ENCODE assay signal across 8 cellular contexts in the genomic region with DNA sequence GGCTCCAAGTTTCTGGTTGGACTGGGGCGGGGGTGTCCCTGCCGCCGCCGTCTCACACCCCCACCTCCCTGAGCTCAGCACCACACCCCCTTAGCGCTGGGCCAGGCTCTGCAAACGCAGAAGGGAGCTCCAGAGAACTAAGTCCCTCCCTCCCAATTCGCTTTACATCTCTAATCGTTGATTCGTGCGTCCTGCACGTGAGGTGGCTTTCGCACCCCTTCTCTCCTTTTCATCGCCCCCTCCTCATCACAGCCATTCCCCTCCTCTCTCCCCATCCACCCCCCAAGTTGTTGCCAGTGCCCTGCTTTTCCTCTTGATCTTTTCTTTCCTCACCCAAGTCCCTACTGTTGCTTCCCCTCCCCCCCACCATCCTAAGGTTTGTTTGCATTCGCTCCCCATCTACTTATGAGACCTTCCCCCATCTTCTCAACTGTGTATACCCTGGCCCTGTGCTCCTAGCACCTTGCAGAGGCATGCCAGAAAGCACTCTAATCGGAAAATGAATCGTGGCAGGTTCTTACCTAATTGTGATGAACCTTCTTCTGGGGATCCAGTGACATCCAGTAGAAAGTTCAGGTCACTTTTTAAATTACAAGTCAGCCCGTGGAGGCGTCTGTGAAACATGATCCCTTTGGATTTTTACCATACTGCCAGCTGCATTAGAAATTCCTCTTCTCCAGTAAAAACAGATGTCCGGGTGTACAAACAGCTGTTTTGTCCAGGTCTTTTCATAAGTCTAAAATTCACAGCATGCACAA. TPM values are rescaled to one million over a fixed set of nuclear protein-coding genes. Genes with fewer than 3 reads are reported as not detected.
DNase-seq lines count a peak whose midpoint lies in the region; ATAC-seq and TF ChIP-seq lines count a peak whose summit lies in the region.

No MANE protein-coding gene starts in this region.

- peaks cover 54% of the 10 kb centered on the region for H3K4me1 Mint-ChIP-seq in stimulated activated naive CD8-positive, alpha-beta T cell treated with anti-CD3 and anti-CD28 coated beads, Interleukin-15, amount 100 ng/mL, for 72 hours

- H3K4me1 ChIP-seq in GM23248 (ENCODE audit: insufficient read depth), result peaks cover 8% of the 10 kb centered on the region; the same call in 1 of the 2 replicates

- H3K27me3 ChIP-seq in AG04450 (ENCODE audit: control insufficient read depth, insufficient read depth, low read length) (peaks cover 2% of the 10 kb centered on the region), GM23248 (replicated peaks; ENCODE audit: insufficient read depth) (0 out of 2 replicates have a peak, but pooled peaks cover 5% of the 10 kb centered on the region)

- TF ChIP-seq CTCF in AG04450 (IDR thresholded peaks at IDR 0.05; ENCODE audit: low read depth, low read length) (no peak), astrocyte of the cerebellum (IDR thresholded peaks at IDR 0.05; ENCODE audit: low read depth, low read length, missing control alignments) (no peak), GM10248 (IDR thresholded peaks at IDR 0.05; ENCODE audit: control extremely low read depth, extremely low read depth, low read depth, missing control alignments) (no peak)

- H3K9me3 Mint-ChIP-seq in stimulated activated naive CD8-positive, alpha-beta T cell treated with anti-CD3 and anti-CD28 coated beads, Interleukin-15, amount 100 ng/mL, for 72 hours, result no peaks in the 10 kb centered on the region

- no peaks in the 10 kb centered on the region for H3K36me3 ChIP-seq in GM23248 (ENCODE audit: low read depth)

- peak overlapping the region; percentile 92 for H3K9ac ChIP-seq in GM23248

- peak overlapping the region; percentile 74 for H3K4me3 ChIP-seq in AG04450 (ENCODE audit: low read depth, low read length)
- H3K4me3 ChIP-seq in GM23248, result peak overlapping the region; percentile 81
- H3K4me3 ChIP-seq in astrocyte of the cerebellum (ENCODE audit: low read depth, low read length), result peak overlapping the region; percentile 76

- H3K4me3 Mint-ChIP-seq in stimulated activated naive CD8-positive, alpha-beta T cell treated with anti-CD3 and anti-CD28 coated beads, Interleukin-15, amount 100 ng/mL, for 72 hours, result peak overlapping the region; percentile 81 to 96

- in situ Hi-C loops in GM23248 (cut with MboI), result no loop called here
- in situ Hi-C loops in astrocyte of the cerebellum (cut with HindIII; ENCODE audit: low sequenced_read_pairs), result loop anchor here (5.0 kb wide), 1 partner anchor 90 kb away; no protein-coding TSS in a partner anchor

- peaks cover 36% of the 10 kb centered on the region for H3F3A ChIP-seq in GM23248 (ENCODE audit: insufficient read depth)

- H3K9me3 ChIP-seq in AG04450 (ENCODE audit: control insufficient read depth, insufficient read depth, low read length) (no peaks in the 10 kb centered on the region; the same call in 1 of the 2 replicates), GM23248 (ENCODE audit: low read depth) (no peaks in the 10 kb centered on the region)

- peak overlapping the region; percentile 86 for H2AFZ ChIP-seq in GM23248

- no peaks in the 10 kb centered on the region for H3K9me2 ChIP-seq in GM23248 (ENCODE audit: insufficient read depth)

- peak overlapping the region; percentile 75 for H3K27ac ChIP-seq in AG04450 (ENCODE audit: low read depth, low read length)
- peak overlapping the region; percentile 60 for H3K27ac ChIP-seq in GM23248

- no peaks in the 10 kb centered on the region for H3K27me3 Mint-ChIP-seq in stimulated activated naive CD8-positive, alpha-beta T cell treated with anti-CD3 and anti-CD28 coated beads, Interleukin-15, amount 100 ng/mL, for 72 hours

- 3% methylated on average over 19 of the region's 19 CpGs for WGBS in GM23248 (ENCODE audit: low coverage in 1 of 2, low lambda C conversion rate in 2 of 2, missing lambda C conversion rate in 2 of 2), 2 experiments

- H3K4me2 ChIP-seq in GM23248 (ENCODE audit: unreplicated experiment), result peak overlapping the region; percentile 92

- peak; percentile 74 for ATAC-seq in stimulated activated naive CD8-positive, alpha-beta T cell treated with anti-CD3 and anti-CD28 coated beads, Interleukin-15, amount 100 ng/mL, for 72 hours
- no peak for ATAC-seq in GM21576 (IDR thresholded peaks at IDR 0.05; ENCODE audit: unreplicated experiment)

- POLR2A ChIA-PET in AG04450 (lab: Yijun Ruan, JAX), result interaction anchor here (0.6 to 1.5 kb wide), 3 partner anchors 86 to 374 kb away, joined by 3 to 7 read pairs (median 4); a partner anchor contains a TSS
- POLR2A ChIA-PET in GM10248 (lab: Yijun Ruan, JAX), result interaction anchor here (0.8 to 2.7 kb wide), 2 partner anchors 125 to 373 kb away, joined by 4 to 13 read pairs; a partner anchor contains a TSS

- no peaks in the 10 kb centered on the region for H4K20me1 ChIP-seq in GM23248 (ENCODE audit: insufficient read depth)

- peak; percentile 54 for DNase-seq in AG04450 (ENCODE audit: low read depth, low spot score)
- peak; percentile 78 for DNase-seq in GM23248
- peak; percentile 91 for DNase-seq in NCI-H2227 treated with DMSO at 0.1 percent for 48 hours (lab: John Stamatoyannopoulos, UW)
- DNase-seq in astrocyte of the cerebellum (ENCODE audit: low read depth), result peak; percentile 50
- DNase-seq in iris pigment epithelial cell (ENCODE audit: low read depth), result peak; percentile 66
- DNase-seq in stimulated activated naive CD8-positive, alpha-beta T cell treated with anti-CD3 and anti-CD28 coated beads, Interleukin-15, amount 100 ng/mL, for 72 hours, result no peak
- no peak for DNase-seq in GM10248 (ENCODE audit: extremely low spot score)

- peaks cover 34% of the 10 kb centered on the region for H3K79me2 ChIP-seq in GM23248 (ENCODE audit: insufficient read depth)

- peak overlapping the region; percentile 41 to 98 for H3K27ac Mint-ChIP-seq in stimulated activated naive CD8-positive, alpha-beta T cell treated with anti-CD3 and anti-CD28 coated beads, Interleukin-15, amount 100 ng/mL, for 72 hours

- CTCF ChIA-PET in AG04450 (lab: Charles Lee) (interaction anchor here (0.7 to 1.7 kb wide), 3 partner anchors 62 to 312 kb away, joined by 3 to 7 read pairs (median 3); no protein-coding TSS in a partner anchor), GM10248 (lab: Yijun Ruan, JAX) (interaction anchor here (0.6 to 3.7 kb wide), 7 partner anchors 13 to 88 kb away, joined by 3 to 27 read pairs (median 5); no protein-coding TSS in a partner anchor)

RNA-seq across cellular contexts. Expression of a gene that starts 0.6 kb away (rescaled TPM):
- polyA plus RNA-seq in AG04450 (2011; rRNA removed) (12.9 and 16.1 TPM in 2 replicates), GM23248 (2016; fragmentation: Nextera tagmentation; extraction: Ambion mirVana) (11.1 and 12.8 TPM in 2 replicates)
- polyA minus RNA-seq in AG04450 (2011; rRNA and poly(A)+ RNA removed), result 7.4 and 20.2 TPM in 2 replicates
- total RNA-seq in GM23248 (2014; rRNA removed; shearing (Covaris generic)), result 29.3 and 38.3 TPM in 2 replicates

Comparison
In these comparisons a context has a peak if more than half of its experiments do, and no peak if none do; other contexts are left out.
1. DNase-seq: peak in AG04450 (single experiment), GM23248 (single experiment), NCI-H2227 treated with DMSO at 0.1 percent for 48 hours (single experiment), astrocyte of the cerebellum (single experiment) and iris pigment epithelial cell (single experiment); none in stimulated activated naive CD8-positive, alpha-beta T cell treated with anti-CD3 and anti-CD28 coated beads, Interleukin-15, amount 100 ng/mL, for 72 hours (0 of 2) and GM10248 (single experiment).
2. Peak in every context shown above with its lines, with median percentiles within 50 percentile points of each other: H3K4me3 ChIP-seq.